Comparison of ENCODE assay signal across 8 cellular contexts in genomic region chr3:149339931-149340309, GRCh38. TPM values are rescaled to one million over a fixed set of nuclear protein-coding genes. Genes with fewer than 3 reads are reported as not detected.
DNase-seq lines count a peak whose midpoint lies in the region; ATAC-seq and TF ChIP-seq lines count a peak whose summit lies in the region.

No MANE protein-coding gene starts in this region.

- 21 to 49% methylated on average over 5 of the region's 5 CpGs for WGBS in testis, 2 donors

- intact Hi-C loops in testis (cut with DNase I; ENCODE audit: low total_unique reads), result no loop called here

- no peak overlapping the region for H3K4me3 ChIP-seq in AG10803 (ENCODE audit: low read length)
- no peak overlapping the region for H3K4me3 ChIP-seq in testis

- no peaks in the 10 kb centered on the region for H3K36me3 ChIP-seq in testis (ENCODE audit: low read depth, missing control alignments)

- peaks cover 20% of the 10 kb centered on the region for H3K4me1 ChIP-seq in testis

- H3K9me3 ChIP-seq in testis, result no peaks in the 10 kb centered on the region

- TF ChIP-seq CTCF in AG10803 (conservative IDR thresholded peaks at IDR 0.05; ENCODE audit: low read length), result no peak
- TF ChIP-seq CTCF in testis (IDR thresholded peaks at IDR 0.05), result no peak

- no peak for TF ChIP-seq POLR2A in testis (IDR thresholded peaks at IDR 0.05)

- H3K27me3 ChIP-seq in testis, result no peaks in the 10 kb centered on the region

- no peak for ATAC-seq in HG03439 (IDR thresholded peaks at IDR 0.05; ENCODE audit: unreplicated experiment)
- ATAC-seq in HG02763 (IDR thresholded peaks at IDR 0.05; ENCODE audit: unreplicated experiment), result no peak

- peak; percentile 98 for DNase-seq in AG10803 (ENCODE audit: low read depth)
- peak; percentile 100 for DNase-seq in LHCN-M2 (ENCODE audit: low read depth)
- DNase-seq in astrocyte of the hippocampus (ENCODE audit: low read depth, low spot score), result peak; percentile 98
- DNase-seq in iPS-NIHi7 (ENCODE audit: extremely low spot score), result peak; percentile 82
- peak; percentile 70 for DNase-seq in testis
- no peak for DNase-seq in SKM-1 (lab: John Stamatoyannopoulos, UW; ENCODE audit: unreplicated experiment)

- peak overlapping the region; percentile 72 to 87 for H3K27ac ChIP-seq in testis

RNA-seq across cellular contexts. Expression of gene TM4SF18, which starts 6.5 kb away (rescaled TPM):
- total RNA-seq in LHCN-M2 (2014; rRNA removed) (3.0 and 5.2 TPM in 2 replicates), testis (1 to 10 TPM; 1.2 to 4.2 TPM)
- polyA plus RNA-seq in LHCN-M2 (2012), result 1.0 TPM
- polyA plus RNA-seq in testis (ENCODE audit: insufficient read depth, low read depth, low replicate concordance), result 3.1 TPM

RNA-seq across cellular contexts. Expression of gene TM4SF1, which starts 37.5 kb away (rescaled TPM):
- total RNA-seq in LHCN-M2 (2014; rRNA removed), result 405 and 503 TPM in 2 replicates
- 180 TPM for polyA plus RNA-seq in LHCN-M2 (2012)
- total RNA-seq in testis, result 10 to 100 TPM; 16.2 to 24.9 TPM
- 62.7 TPM for polyA plus RNA-seq in testis (ENCODE audit: insufficient read depth, low read depth, low replicate concordance)

Comparison
In these comparisons a context has a peak if more than half of its experiments do, and no peak if none do; other contexts are left out.
1. RNA of gene TM4SF1, which starts 37.5 kb away (total RNA-seq): 405 to 503 TPM in LHCN-M2; 16.2 to 24.9 TPM in testis; every median in the first group is over 10 times any median in the second.